ENCODE assay signal across 1 cellular context in genomic region chr4:1992468-1993168, GRCh38.
TF ChIP-seq lines count a peak whose summit lies in the region.

No MANE protein-coding gene starts in this region.

TF ChIP-seq in GM12878, 131 proteins besides CTCF, POLR2A, EP300 and RAD21 (continued from another document):
- TF ChIP-seq ZNF592 (IDR thresholded peaks at IDR 0.05) = no peak
- TF ChIP-seq PML (IDR thresholded peaks at IDR 0.05; ENCODE audit: low read length) = no peak
- TF ChIP-seq SMARCA5 (IDR thresholded peaks at IDR 0.05) = no peak
- TF ChIP-seq SREBF2 (IDR thresholded peaks at IDR 0.05; ENCODE audit: low read length) = no peak
- TF ChIP-seq POU2F2 (IDR thresholded peaks at IDR 0.05; ENCODE audit: borderline replicate concordance, low read depth, low read length) = no peak
- no peak for TF ChIP-seq EZH2 (IDR thresholded peaks at IDR 0.05; ENCODE audit: borderline replicate concordance, control insufficient read depth, low read depth, low read length)
- TF ChIP-seq, protein P1, sequence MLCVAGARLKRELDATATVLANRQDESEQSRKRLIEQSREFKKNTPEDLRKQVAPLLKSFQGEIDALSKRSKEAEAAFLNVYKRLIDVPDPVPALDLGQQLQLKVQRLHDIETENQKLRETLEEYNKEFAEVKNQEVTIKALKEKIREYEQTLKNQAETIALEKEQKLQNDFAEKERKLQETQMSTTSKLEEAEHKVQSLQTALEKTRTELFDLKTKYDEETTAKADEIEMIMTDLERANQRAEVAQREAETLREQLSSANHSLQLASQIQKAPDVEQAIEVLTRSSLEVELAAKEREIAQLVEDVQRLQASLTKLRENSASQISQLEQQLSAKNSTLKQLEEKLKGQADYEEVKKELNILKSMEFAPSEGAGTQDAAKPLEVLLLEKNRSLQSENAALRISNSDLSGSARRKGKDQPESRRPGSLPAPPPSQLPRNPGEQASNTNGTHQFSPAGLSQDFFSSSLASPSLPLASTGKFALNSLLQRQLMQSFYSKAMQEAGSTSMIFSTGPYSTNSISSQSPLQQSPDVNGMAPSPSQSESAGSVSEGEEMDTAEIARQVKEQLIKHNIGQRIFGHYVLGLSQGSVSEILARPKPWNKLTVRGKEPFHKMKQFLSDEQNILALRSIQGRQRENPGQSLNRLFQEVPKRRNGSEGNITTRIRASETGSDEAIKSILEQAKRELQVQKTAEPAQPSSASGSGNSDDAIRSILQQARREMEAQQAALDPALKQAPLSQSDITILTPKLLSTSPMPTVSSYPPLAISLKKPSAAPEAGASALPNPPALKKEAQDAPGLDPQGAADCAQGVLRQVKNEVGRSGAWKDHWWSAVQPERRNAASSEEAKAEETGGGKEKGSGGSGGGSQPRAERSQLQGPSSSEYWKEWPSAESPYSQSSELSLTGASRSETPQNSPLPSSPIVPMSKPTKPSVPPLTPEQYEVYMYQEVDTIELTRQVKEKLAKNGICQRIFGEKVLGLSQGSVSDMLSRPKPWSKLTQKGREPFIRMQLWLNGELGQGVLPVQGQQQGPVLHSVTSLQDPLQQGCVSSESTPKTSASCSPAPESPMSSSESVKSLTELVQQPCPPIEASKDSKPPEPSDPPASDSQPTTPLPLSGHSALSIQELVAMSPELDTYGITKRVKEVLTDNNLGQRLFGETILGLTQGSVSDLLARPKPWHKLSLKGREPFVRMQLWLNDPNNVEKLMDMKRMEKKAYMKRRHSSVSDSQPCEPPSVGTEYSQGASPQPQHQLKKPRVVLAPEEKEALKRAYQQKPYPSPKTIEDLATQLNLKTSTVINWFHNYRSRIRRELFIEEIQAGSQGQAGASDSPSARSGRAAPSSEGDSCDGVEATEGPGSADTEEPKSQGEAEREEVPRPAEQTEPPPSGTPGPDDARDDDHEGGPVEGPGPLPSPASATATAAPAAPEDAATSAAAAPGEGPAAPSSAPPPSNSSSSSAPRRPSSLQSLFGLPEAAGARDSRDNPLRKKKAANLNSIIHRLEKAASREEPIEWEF (IDR thresholded peaks at IDR 0.05; ENCODE audit: insufficient replicate concordance, low read depth, low read length) = no peak
- no peak for TF ChIP-seq CBX3 (IDR thresholded peaks at IDR 0.05; ENCODE audit: borderline replicate concordance, low read depth)
- TF ChIP-seq ATF3 (IDR thresholded peaks at IDR 0.05; ENCODE audit: borderline replicate concordance, extremely low read depth, low read depth, low read length) = no peak
- TF ChIP-seq HSF1 (IDR thresholded peaks at IDR 0.05; ENCODE audit: low read depth, low read length) = no peak
